In the genomic region with DNA sequence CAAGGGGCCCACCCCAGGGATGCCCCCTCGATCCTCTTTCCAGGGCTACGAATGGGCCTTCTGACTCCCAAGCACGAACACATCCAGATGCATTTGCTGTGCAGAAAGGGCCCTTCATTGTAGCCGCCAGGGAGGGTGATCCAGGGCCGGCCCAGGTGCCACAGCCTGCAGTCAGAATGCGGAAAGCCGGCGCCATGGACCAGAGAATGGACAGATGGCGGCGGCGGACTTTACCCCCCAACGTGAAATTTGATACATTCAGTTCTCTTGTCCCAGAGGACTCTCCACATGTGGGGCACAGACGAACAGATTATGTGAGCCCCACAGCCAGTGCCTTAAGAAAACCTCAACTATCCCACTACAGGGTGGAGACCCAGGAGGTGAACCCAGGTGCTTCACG, we compare ENCODE assay signal across 26 cellular contexts.
"Had no signal": no experiment of that assay in that cellular context is flagged by ENCODE, and none has a peak within 500 bp of the region (broad histone marks: within the 10 kb centered on the region; RNA-seq: fewer than 3 reads in every experiment).

No MANE protein-coding gene starts in this region.

- H3K27me3 ChIP-seq: body of pancreas, colonic mucosa, esophagus squamous epithelium, neutrophil, ovary, vagina had no signal

- H3K4me3 ChIP-seq: body of pancreas, colonic mucosa, esophagus squamous epithelium, ovary, skin epidermis, vagina had no signal

- DNase-seq: activated CD4-positive, alpha-beta memory T cell treated with anti-CD3 and anti-CD28 coated beads for 36 hours; activated CD4-positive, alpha-beta T cell treated with anti-CD3 and anti-CD28 coated beads, Interleukin-2, amount 10 ng/mL, durations not matched to agents 24 days and 14 days; activated CD4-positive, CD25-positive, alpha-beta regulatory T cell treated with anti-CD3 and anti-CD28 coated beads, Interleukin-2, amount 50 U/mL, for 72 hours; activated CD8-positive, alpha-beta memory T cell treated with anti-CD3 and anti-CD28 coated beads, Interleukin-2, amount 50 U/mL, for 4 hours; activated naive CD4-positive, alpha-beta T cell treated with Interleukin-2 at 50 U/mL for 16 hours; activated T-cell treated with anti-CD3 and anti-CD28 coated beads, Interleukin-2, amount 50 U/mL, for 1 hour; aorta; body of pancreas; cerebellar nuclear complex; colonic mucosa; effector CD8-positive, alpha-beta T cell; esophagus squamous epithelium; foreskin melanocyte; left ventricle myocardium superior; mammary epithelial cell; naive B cell; ovary; stimulated activated CD4-positive, alpha-beta T cell treated with anti-CD3 and anti-CD28 coated beads, Interleukin-12 subunit alpha, Interleukin-12 subunit beta, amount 100 ng/mL, for 4 hours; stimulated activated CD4-positive, alpha-beta T cell treated with anti-CD3 and anti-CD28 coated beads, Interleukin-4, amount 100 ng/mL, for 24 hours; T-helper 17 cell; T1000 had no signal

- H3K27ac ChIP-seq: body of pancreas, colonic mucosa, epithelial cell of prostate, esophagus squamous epithelium, neutrophil, ovary, skin epidermis, vagina had no signal

- H3K9me3 ChIP-seq: body of pancreas, colonic mucosa, esophagus squamous epithelium, neutrophil, ovary, vagina had no signal

- H3K36me3 ChIP-seq: colonic mucosa, neutrophil, ovary had no signal

- ATAC-seq: body of pancreas; left ventricle myocardium superior; stimulated activated effector memory CD8-positive, alpha-beta T cell treated with anti-CD3 and anti-CD28 coated beads, Interleukin-12 subunit alpha, Interleukin-12 subunit beta, amount 100 ng/mL, for 72 hours; T-helper 17 cell had no signal

- H3K4me1 ChIP-seq: body of pancreas, colonic mucosa had no signal
